In genomic region chr19:13116282-13117175, GRCh38 we compare ENCODE assay signal across 8 cellular contexts. TPM values are rescaled to one million over a fixed set of nuclear protein-coding genes. Genes with fewer than 3 reads are reported as not detected.
DNase-seq lines count a peak whose midpoint lies in the region; TF ChIP-seq lines count a peak whose summit lies in the region.

TSS of gene TRMT1 (minus strand) at chr19:13116740. CDS start at chr19:13116399, 341 bp downstream.

- intact Hi-C loops in cardiac septum (cut with DNase I) = loop anchor here (2.0 kb wide), 2 partner anchors 14 to 34 kb away; partner anchors contain the start of genes IER2, LYL1 and STX10

- peak in 1 of 2 donors; percentile 22 for TF ChIP-seq POLR2A in tibial nerve (IDR thresholded peaks at IDR 0.05)

- H3K27me3 ChIP-seq in H7 (ENCODE audit: control insufficient read depth, insufficient read depth, low read length) = no peaks in the 10 kb centered on the region
- H3K27me3 ChIP-seq in adipocyte (replicated peaks; ENCODE audit: control insufficient read depth, insufficient read depth, low read length) = no peaks in the 10 kb centered on the region
- H3K27me3 ChIP-seq in tibial nerve = no peaks in the 10 kb centered on the region

- DNase-seq in DMS 273 treated with DMSO at 0.1 percent for 48 hours (lab: John Stamatoyannopoulos, UW) (peak; percentile 89), H7 (peak; percentile 96), NCI-H1417 treated with DMSO at 0.1 percent for 48 hours (lab: John Stamatoyannopoulos, UW) (peak; percentile 73), SW480 (ENCODE audit: low spot score) (peak; percentile 95), adipocyte (ENCODE audit: low read depth) (peak; percentile 95), cardiac septum (ENCODE audit: low spot score) (peak; percentile 96), pons (ENCODE audit: low spot score) (peak; percentile 88), tibial nerve (ENCODE audit: low spot score in 2 of 2) (peak; percentile 88 to 98)

- peak within 1 kb of the TSS in 3 of 4 donors; percentile 61 to 77 (median 71) for H3K27ac ChIP-seq in tibial nerve

- 1% methylated on average over 38 to 47 of the region's 51 CpGs for WGBS in tibial nerve, 2 donors

- peak in 1 of 5 experiments; percentile 48 for TF ChIP-seq CTCF in tibial nerve (IDR thresholded peaks at IDR 0.05)

- H3K4me1 ChIP-seq in adipocyte (ENCODE audit: control insufficient read depth, insufficient read depth, low read length) (peaks cover 43% of the 10 kb centered on the region), tibial nerve (peaks cover 0 to 58% (median 26%) of the 10 kb centered on the region in 4 donors)

- peak; percentile 50 to 96 for TF ChIP-seq EP300 in tibial nerve (IDR thresholded peaks at IDR 0.05)

- H3K9me3 ChIP-seq in adipocyte (ENCODE audit: control insufficient read depth, low read length) (no peaks in the 10 kb centered on the region), tibial nerve (no peaks in the 10 kb centered on the region)

- H3K36me3 ChIP-seq in H7 (replicated peaks; ENCODE audit: control insufficient read depth, insufficient read depth, low read length) (peaks cover 10% of the 10 kb centered on the region), adipocyte (ENCODE audit: control insufficient read depth, insufficient read depth, low read length, severe bottlenecking) (peaks cover 11% of the 10 kb centered on the region), tibial nerve (peaks cover 0 to 37% (median 5%) of the 10 kb centered on the region in 3 donors)

- H3K4me3 ChIP-seq in H7 (ENCODE audit: insufficient read depth, low read depth, low read length) (peak within 1 kb of the TSS; percentile 92), adipocyte (ENCODE audit: low read length) (peak within 1 kb of the TSS; percentile 94), tibial nerve (peak within 1 kb of the TSS; percentile 80 to 99 (median 88))

- peak within 1 kb of the TSS; percentile 93 for H3K9ac ChIP-seq in adipocyte (ENCODE audit: low read length)

RNA-seq across cellular contexts. Expression of gene TRMT1, which starts in this region (rescaled TPM):
- 81.5 and 89.1 TPM in 2 replicates for total RNA-seq in H7 (2014; rRNA removed; shearing (Covaris generic))
- total RNA-seq in cardiac septum = 17.5 TPM
- total RNA-seq in tibial nerve = 10 to 100 TPM; 38.4 to 92.7 (median 49.2) TPM

Comparison
In these comparisons a context has a peak if more than half of its experiments do, and no peak if none do; other contexts are left out.
1. Peak in every context shown above with its lines: DNase-seq, H3K4me3 ChIP-seq and H3K27ac ChIP-seq.